In the genomic region with DNA sequence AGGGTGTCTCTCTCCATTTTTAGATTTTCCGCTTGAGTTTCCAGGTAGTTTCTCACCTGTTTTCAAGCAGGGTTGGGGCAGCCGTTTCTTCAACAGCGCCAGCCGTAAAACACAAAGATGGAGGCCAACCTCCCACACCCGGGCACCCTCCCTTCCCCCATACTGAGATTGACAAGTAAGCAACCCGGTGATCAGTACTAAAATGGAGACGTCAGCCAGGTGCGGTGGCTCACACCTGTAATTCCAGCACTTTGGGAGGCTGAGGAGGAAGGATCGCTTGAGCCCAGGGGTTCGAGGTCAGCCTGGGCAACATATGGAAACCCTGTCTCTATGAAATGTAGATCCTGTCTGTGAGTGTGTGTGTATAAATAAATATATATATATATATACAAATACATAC, we compare ENCODE assay signal across 8 cellular contexts. TPM values are rescaled to one million over a fixed set of nuclear protein-coding genes. Genes with fewer than 3 reads are reported as not detected.
DNase-seq lines count a peak whose midpoint lies in the region; ATAC-seq and TF ChIP-seq lines count a peak whose summit lies in the region.

No MANE protein-coding gene starts in this region.

- no peak for TF ChIP-seq RAD21 in IMR-90 (IDR thresholded peaks at IDR 0.05; ENCODE audit: low read length)

- peaks cover 3% of the 10 kb centered on the region for H3K27me3 ChIP-seq in BJ (ENCODE audit: control insufficient read depth, insufficient read depth, low read length)
- H3K27me3 ChIP-seq in IMR-90 (ENCODE audit: control insufficient read depth, insufficient read depth, low read length) = peaks cover 2% of the 10 kb centered on the region
- no peaks in the 10 kb centered on the region for H3K27me3 ChIP-seq in WERI-Rb-1 (ENCODE audit: insufficient read depth, low read depth, severe bottlenecking)

- no peak overlapping the region for H4K91ac ChIP-seq in IMR-90 (ENCODE audit: insufficient read depth, low read depth, low read length)

- H3K79me1 ChIP-seq in IMR-90 (ENCODE audit: low read depth in 1 of 2, low read length in 2 of 2) = peaks cover 6 to 29% of the 10 kb centered on the region in 2 experiments; a peak in 3 of 4 replicates

- no peak overlapping the region for H3K14ac ChIP-seq in IMR-90 (replicated peaks; ENCODE audit: low read depth, low read length)

- H3K4me1 ChIP-seq in IMR-90 (ENCODE audit: control insufficient read depth, insufficient read depth, low read length) = peaks cover 1% of the 10 kb centered on the region; the same call in 1 of the 2 replicates

- 70% methylated on average over 3 of the region's 10 CpGs; no CpG with 5 or more reads in 1 of the 2 experiments for WGBS in IMR-90 (ENCODE audit: extremely low coverage in 2 of 2, insufficient read length in 1 of 2), 2 experiments

- H4K20me1 ChIP-seq in IMR-90 (ENCODE audit: insufficient read depth, low read length) = no peaks in the 10 kb centered on the region; the same call in 1 of the 2 replicates

- dilution Hi-C loops in IMR-90 (cut with HindIII; ENCODE audit: low sequenced_read_pairs, unreplicated experiment) = no loop called here

- DNase-seq in BJ (ENCODE audit: low read depth) = no peak
- no peak for DNase-seq in IMR-90
- no peak for DNase-seq in HEK293T (ENCODE audit: extremely low spot score)
- no peak for DNase-seq in WERI-Rb-1

- ATAC-seq in IMR-90 (ENCODE audit: low read depth) = no peak
- no peak for ATAC-seq in GM21576 (IDR thresholded peaks at IDR 0.05; ENCODE audit: unreplicated experiment)
- no peak for ATAC-seq in GM21619 (IDR thresholded peaks at IDR 0.05; ENCODE audit: unreplicated experiment)

- H3K27ac Mint-ChIP-seq in brain (no peak overlapping the region), nephron (peak overlapping the region in 1 of 3 experiments; percentile 87)

- H2AK9ac ChIP-seq in IMR-90 (replicated peaks; ENCODE audit: low read depth, low read length, poor library complexity) = peak overlapping the region; percentile 80

- H2BK20ac ChIP-seq in IMR-90 (ENCODE audit: low read depth, low read length) = no peak overlapping the region

- no peak overlapping the region for H3K23ac ChIP-seq in IMR-90 (ENCODE audit: low read depth, low read length)

- BruUV-seq in IMR-90 (replicated peaks; lab: Mats Ljungman, UMichigan) = no TSS peak

- peak overlapping the region; percentile 65; the same call in 1 of the 2 replicates for H2AK5ac ChIP-seq in IMR-90 (ENCODE audit: low read depth, low read length)

- H4K5ac ChIP-seq in IMR-90 (ENCODE audit: low read depth, low read length) = no peak overlapping the region

- CTCF ChIA-PET in BJ (lab: Yijun Ruan, JAX) = interaction anchor here (0.8 to 3.4 kb wide), 11 partner anchors 9 to 445 kb away, joined by 3 to 23 read pairs (median 5); a partner anchor contains a TSS
- CTCF ChIA-PET in IMR-90 (lab: Yijun Ruan, JAX) = interaction anchor here (0.8 to 2.2 kb wide), 3 partner anchors 12 to 330 kb away, joined by 5 to 10 read pairs (median 9); no protein-coding TSS in a partner anchor
- CTCF ChIA-PET in HEK293T (lab: Yijun Ruan, JAX) = interaction anchor here (0.7 to 2.0 kb wide), 9 partner anchors 27 to 444 kb away, joined by 3 to 12 read pairs (median 7); no protein-coding TSS in a partner anchor

- H2BK5ac ChIP-seq in IMR-90 (ENCODE audit: low read depth, low read length, poor library complexity, severe bottlenecking) = no peak overlapping the region

- peaks cover 3% of the 10 kb centered on the region; the same call in 1 of the 2 replicates for H3K9me1 ChIP-seq in IMR-90 (ENCODE audit: insufficient read depth, low read length)

- TF ChIP-seq CTCF in BJ (IDR thresholded peaks at IDR 0.05; ENCODE audit: insufficient read depth, low read depth, low read length) (no peak), IMR-90 (conservative IDR thresholded peaks at IDR 0.05; ENCODE audit: low read depth, low read length) (no peak), brain (conservative IDR thresholded peaks at IDR 0.05) (no peak), nephron (IDR thresholded peaks at IDR 0.05; ENCODE audit: unreplicated experiment in 3 of 3) (no peak), WERI-Rb-1 (IDR thresholded peaks at IDR 0.05; ENCODE audit: low read depth, low read length) (no peak)

- no peak overlapping the region for H3K9ac ChIP-seq in IMR-90 (ENCODE audit: low read depth, low read length)

- H3K36me3 ChIP-seq in BJ (ENCODE audit: control insufficient read depth, insufficient read depth, low read length) = peaks cover 3% of the 10 kb centered on the region; the same call in 1 of the 2 replicates
- peaks cover 9% of the 10 kb centered on the region; the same call in 1 of the 2 replicates for H3K36me3 ChIP-seq in IMR-90 (ENCODE audit: control insufficient read depth, insufficient read depth, low read length)
- peaks cover 12% of the 10 kb centered on the region for H3K36me3 ChIP-seq in WERI-Rb-1

- no peak overlapping the region for H4K8ac ChIP-seq in IMR-90 (ENCODE audit: low read depth in 2 of 2, low read length in 2 of 2)

- no peak overlapping the region; the same call in 1 of the 2 replicates for H3K4ac ChIP-seq in IMR-90 (ENCODE audit: low read depth, low read length)

- H3K9me3 ChIP-seq in IMR-90 (ENCODE audit: control insufficient read depth, insufficient read depth, low read length) (no peaks in the 10 kb centered on the region), WERI-Rb-1 (ENCODE audit: severe bottlenecking) (no peaks in the 10 kb centered on the region)

- H3K27me3 Mint-ChIP-seq in brain (peaks cover 19% of the 10 kb centered on the region), nephron (ENCODE audit: low read depth) (no peaks in the 10 kb centered on the region)

- no peak for TF ChIP-seq POLR2A in IMR-90 (IDR thresholded peaks at IDR 0.05; ENCODE audit: low read depth, low read length)

- no peak overlapping the region for H2BK15ac ChIP-seq in IMR-90 (ENCODE audit: low read depth, low read length)

- H3K4me1 Mint-ChIP-seq in brain (peaks cover 35% of the 10 kb centered on the region), nephron (peaks cover 24% of the 10 kb centered on the region)

- H3K56ac ChIP-seq in IMR-90 (ENCODE audit: extremely low read depth, insufficient read depth, low read length) = no peak overlapping the region

- peak overlapping the region; percentile 28; the same call in 1 of the 2 replicates for H3K4me2 ChIP-seq in IMR-90 (ENCODE audit: low read depth, low read length)

- H3K36me3 Mint-ChIP-seq in brain = peaks cover 30% of the 10 kb centered on the region
- peaks cover 17% of the 10 kb centered on the region for H3K36me3 Mint-ChIP-seq in nephron (ENCODE audit: low read depth)

- H2AFZ ChIP-seq in IMR-90 (replicated peaks; ENCODE audit: low read length, poor library complexity) = peak overlapping the region; percentile 77

- POLR2A ChIA-PET in BJ (lab: Charles Lee) (no interaction called here), IMR-90 (lab: Charles Lee; ENCODE audit: unreplicated experiment) (no interaction called here), HEK293T (lab: Yijun Ruan, JAX) (interaction anchor here (0.6 to 3.7 kb wide), 3 partner anchors 29 to 54 kb away, joined by 4 to 22 read pairs (median 6); a partner anchor contains a TSS)

- H2BK120ac ChIP-seq in IMR-90 (ENCODE audit: low read depth, low read length) = no peak overlapping the region

- no peak overlapping the region for H3K27ac ChIP-seq in IMR-90 (ENCODE audit: insufficient read depth, low read length)
- H3K27ac ChIP-seq in WERI-Rb-1 = no peak overlapping the region

- in situ Hi-C loops in IMR-90 (cut with MboI; ENCODE audit: low sequenced_read_pairs) = no loop called here

- H3K4me3 Mint-ChIP-seq in brain = peak overlapping the region; percentile 95 to 98 (median 98)
- H3K4me3 Mint-ChIP-seq in nephron = peak overlapping the region; percentile 95 to 98 (median 97)

- H3K9me3 Mint-ChIP-seq in brain = peaks cover 0 to 4% (median 2%) of the 10 kb centered on the region in 5 experiments
- H3K9me3 Mint-ChIP-seq in nephron = peaks cover 6% of the 10 kb centered on the region

- H3K18ac ChIP-seq in IMR-90 (ENCODE audit: low read depth, low read length) = no peak overlapping the region

- H3K4me3 ChIP-seq in BJ (ENCODE audit: low read depth, low read length) (peak overlapping the region; percentile 97; the same call in 1 of the 2 replicates), IMR-90 (ENCODE audit: insufficient read depth, low read depth, low read length) (no peak overlapping the region), WERI-Rb-1 (ENCODE audit: low read depth, low read length) (no peak overlapping the region)

- intact Hi-C loops in IMR-90 (cut with micrococcal nuclease) = loop anchor here (1.0 to 5.0 kb wide), 3 partner anchors 33 to 328 kb away; a partner anchor contains a TSS

TF ChIP-seq in IMR-90, 13 proteins besides CTCF, POLR2A, EP300 and RAD21 (continues in another document):
- TF ChIP-seq MAZ (IDR thresholded peaks at IDR 0.05; ENCODE audit: borderline replicate concordance, low read depth, low read length) (no peak), MXI1 (IDR thresholded peaks at IDR 0.05; ENCODE audit: borderline replicate concordance, low read depth, low read length) (no peak), BHLHE40 (IDR thresholded peaks at IDR 0.05; ENCODE audit: low read depth, low read length) (no peak)

TF ChIP-seq in HEK293T, 16 proteins besides CTCF, POLR2A, EP300 and RAD21:
- TF ChIP-seq TARDBP (IDR thresholded peaks at IDR 0.05) = no peak
- no peak for TF ChIP-seq SUZ12 (IDR thresholded peaks at IDR 0.05)

RNA-seq across cellular contexts. Expression of a gene that starts 0.9 kb away (rescaled TPM):
- polyA plus RNA-seq in BJ (2011; rRNA removed) = 5.9 and 6.3 TPM in 2 replicates
- polyA minus RNA-seq in BJ (2011; rRNA and poly(A)+ RNA removed) = 5.2 and 6.2 TPM in 2 replicates
- total RNA-seq in IMR-90 (2012; rRNA removed) = 15.0 and 18.3 TPM in 2 replicates
- polyA plus RNA-seq in IMR-90 (2012; rRNA removed) = 10.4 and 11.1 TPM in 2 replicates
- 11.1 and 12.0 TPM in 2 replicates for polyA plus RNA-seq in IMR-90 (2012; cell fraction: cytosol; rRNA removed)
- 6.0 and 6.9 TPM in 2 replicates for polyA plus RNA-seq in IMR-90 (2012; cell fraction: nucleus; rRNA removed; ENCODE audit: low replicate concordance)
- polyA plus RNA-seq in brain (ENCODE audit: insufficient read depth, low read depth, low replicate concordance) = 10.7 TPM

RNA-seq across cellular contexts. Expression of a gene that starts 54.2 kb away (rescaled TPM):
- polyA plus RNA-seq in BJ (2011; rRNA removed) (19.7 and 21.1 TPM in 2 replicates), IMR-90 (2012; rRNA removed) (18.8 and 21.5 TPM in 2 replicates), brain (ENCODE audit: insufficient read depth, low read depth, low replicate concordance) (11.8 TPM)
- polyA minus RNA-seq in BJ (2011; rRNA and poly(A)+ RNA removed) = 13.9 and 18.8 TPM in 2 replicates
- 18.6 and 25.5 TPM in 2 replicates for total RNA-seq in IMR-90 (2012; rRNA removed)
- polyA plus RNA-seq in IMR-90 (2012; cell fraction: cytosol; rRNA removed) = 10.0 and 14.8 TPM in 2 replicates
- 56.1 and 58.7 TPM in 2 replicates for polyA plus RNA-seq in IMR-90 (2012; cell fraction: nucleus; rRNA removed; ENCODE audit: low replicate concordance)

RNA-seq across cellular contexts. Expression of a gene that starts 58.1 kb away (rescaled TPM):
- polyA plus RNA-seq in BJ (2011; rRNA removed) = 2.9 and 4.3 TPM in 2 replicates
- polyA minus RNA-seq in BJ (2011; rRNA and poly(A)+ RNA removed) = 1.1 and 1.2 TPM in 2 replicates
- total RNA-seq in IMR-90 (2012; rRNA removed) = 1.3 and 1.4 TPM in 2 replicates
- polyA plus RNA-seq in IMR-90 (2012; rRNA removed) = 3.8 and 5.1 TPM in 2 replicates
- 1.8 and 5.9 TPM in 2 replicates for polyA plus RNA-seq in IMR-90 (2012; cell fraction: cytosol; rRNA removed)
- 1.3 and 2.6 TPM in 2 replicates for polyA plus RNA-seq in IMR-90 (2012; cell fraction: nucleus; rRNA removed; ENCODE audit: low replicate concordance)
- polyA plus RNA-seq in brain (ENCODE audit: insufficient read depth, low read depth, low replicate concordance) = 10.5 TPM
